In the genomic region with DNA sequence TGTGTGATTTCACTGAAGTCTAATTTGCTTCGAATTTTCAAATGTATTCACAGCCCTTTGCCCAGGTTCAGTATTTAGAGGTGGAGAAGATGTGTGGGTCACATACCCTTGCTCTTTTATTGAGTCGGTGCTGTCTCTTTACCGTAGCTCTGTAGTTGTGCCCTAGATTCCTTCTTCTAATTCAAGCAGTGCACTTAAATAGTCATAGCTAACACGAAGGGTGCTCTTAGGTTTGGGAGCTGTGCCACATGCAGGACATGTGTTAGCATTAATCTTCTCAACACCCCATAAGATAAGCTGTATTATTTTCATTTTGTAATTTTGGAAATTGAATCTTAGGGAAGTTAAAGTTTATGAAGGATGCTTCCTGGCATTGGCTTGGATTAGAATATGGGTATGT, we compare ENCODE assay signal across 24 cellular contexts.
DNase-seq lines count a peak whose midpoint lies in the region; ATAC-seq, FAIRE-seq and TF ChIP-seq lines count a peak whose summit lies in the region.
"Had no signal": no experiment of that assay in that cellular context is flagged by ENCODE, and none has a peak within 500 bp of the region (broad histone marks: within the 10 kb centered on the region; RNA-seq: fewer than 3 reads in every experiment).

No MANE protein-coding gene starts in this region.

- no peak for TF ChIP-seq EP300 in H1 (IDR thresholded peaks at IDR 0.05; ENCODE audit: borderline replicate concordance in 1 of 2, low read depth in 2 of 2, low read length in 2 of 2)

- H3K4me3 Mint-ChIP-seq in progenitor cell of endocrine pancreas (ENCODE audit: low read depth): no peak overlapping the region
- H3K4me3 Mint-ChIP-seq: CD4-positive, alpha-beta memory T cell; GM23338 had no signal

- H2BK12ac ChIP-seq in H1 (ENCODE audit: low read depth, low read length) (no peak overlapping the region), trophoblast cell (ENCODE audit: low read length) (peak overlapping the region; percentile 94)

- H2BK20ac ChIP-seq in H1 (ENCODE audit: low read length): no peak overlapping the region

- H3K18ac ChIP-seq in H1 (ENCODE audit: extremely low read depth, low read length) (no peak overlapping the region), trophoblast cell (ENCODE audit: low read length) (no peak overlapping the region)

- no peak for DNase-seq in H1 (ENCODE audit: low read depth in 1 of 2, low spot score in 2 of 2)
- no peak for DNase-seq in Right ventricle myocardium superior
- DNase-seq in right atrium auricular region (ENCODE audit: low spot score): no peak
- no peak for DNase-seq in trophoblast cell
- DNase-seq in A172 (ENCODE audit: low spot score): no peak
- no peak for DNase-seq in GM19239 (ENCODE audit: insufficient read length, low spot score)
- no peak for DNase-seq in progenitor cell of endocrine pancreas (ENCODE audit: low spot score, unreplicated experiment)
- DNase-seq: C1 segment of cervical spinal cord; CD4-positive, alpha-beta memory T cell; COR-L47; Karpas-422; NCI-H1092; NCI-H1436 treated with DMSO at 0.1 percent for 48 hours; NCI-H187 treated with DMSO at 0.1 percent for 48 hours; NCI-H2107; NCI-H524 treated with DMSO at 0.1 percent for 48 hours; NCI-H774; PC-3 had no signal

- H3K27me3 Mint-ChIP-seq in progenitor cell of endocrine pancreas: no peaks in the 10 kb centered on the region

- H3K4ac ChIP-seq in H1 (replicated peaks; ENCODE audit: insufficient read length, low read depth, low read length): no peak overlapping the region
- H3K4ac ChIP-seq in trophoblast cell (ENCODE audit: low read depth, low read length): no peak overlapping the region

- peaks cover 10% of the 10 kb centered on the region for H3K4me1 Mint-ChIP-seq in progenitor cell of endocrine pancreas (ENCODE audit: low read depth)

- H4K91ac ChIP-seq in H1 (replicated peaks; ENCODE audit: insufficient read length, low read length): no peak overlapping the region
- H4K91ac ChIP-seq in trophoblast cell (ENCODE audit: low read depth, low read length): no peak overlapping the region

- no peaks in the 10 kb centered on the region for H4K20me1 ChIP-seq in H1 (replicated peaks in 1 of 2; ENCODE audit: control insufficient read depth in 1 of 2, insufficient read depth in 2 of 2, low read length in 2 of 2)

- H3K9ac ChIP-seq in H1 (replicated peaks in 1 of 4; ENCODE audit: extremely low read depth in 1 of 4, low read depth in 3 of 4, low read length in 3 of 4) (no peak overlapping the region), trophoblast cell (ENCODE audit: low read length) (no peak overlapping the region)

- CTCF ChIA-PET in H1 (lab: Charles Lee; ENCODE audit: partially characterized antibody): interaction anchor here (1.2 to 1.7 kb wide), 5 partner anchors 17 to 583 kb away, joined by 3 to 6 read pairs (median 4); no protein-coding TSS in a partner anchor

- H3K36me3 ChIP-seq in H1 (ENCODE audit: control insufficient read depth in 2 of 4, insufficient read depth in 4 of 4, low read length in 3 of 4): no peaks in the 10 kb centered on the region
- H3K36me3 ChIP-seq in right atrium auricular region: no peaks in the 10 kb centered on the region
- H3K36me3 ChIP-seq in trophoblast cell (ENCODE audit: control insufficient read depth in 1 of 2, insufficient read depth in 2 of 2, low read length in 2 of 2): no peaks in the 10 kb centered on the region
- H3K36me3 ChIP-seq: HAP-1 had no signal

- H3K4me1 ChIP-seq in H1 (replicated peaks in 1 of 4; ENCODE audit: control insufficient read depth in 3 of 4, insufficient read depth in 4 of 4, low read length in 3 of 4): peaks cover 0 to 9% (median 3%) of the 10 kb centered on the region in 4 experiments; a peak in 3 of 7 replicates
- peaks cover 0 to 53% of the 10 kb centered on the region in 2 donors for H3K4me1 ChIP-seq in right atrium auricular region
- H3K4me1 ChIP-seq in trophoblast cell (ENCODE audit: control insufficient read depth in 1 of 2, insufficient read depth in 2 of 2, low read length in 2 of 2): peaks cover 3 to 9% of the 10 kb centered on the region in 2 experiments
- H3K4me1 ChIP-seq: HAP-1 had no signal

- intact Hi-C loops in Right ventricle myocardium superior (cut with DNase I): no loop called here

- no peaks in the 10 kb centered on the region for H3K23me2 ChIP-seq in H1 (ENCODE audit: low read depth, low read length)

- H3K9me3 ChIP-seq in H1 (ENCODE audit: insufficient read depth in 2 of 2, low read depth in 1 of 2, low read length in 1 of 2) (no peaks in the 10 kb centered on the region), right atrium auricular region (no peaks in the 10 kb centered on the region), trophoblast cell (ENCODE audit: insufficient read depth, low read depth, low read length) (no peaks in the 10 kb centered on the region)
- H3K9me3 ChIP-seq: A549, HAP-1 had no signal

- H3K27me3 ChIP-seq in H1 (replicated peaks in 1 of 4; ENCODE audit: control insufficient read depth in 3 of 4, extremely low read depth in 1 of 4, insufficient read depth in 3 of 4, low read length in 3 of 4): no peaks in the 10 kb centered on the region
- no peaks in the 10 kb centered on the region for H3K27me3 ChIP-seq in right atrium auricular region
- no peaks in the 10 kb centered on the region for H3K27me3 ChIP-seq in trophoblast cell (ENCODE audit: insufficient read depth, low read length)

- H2AK5ac ChIP-seq in H1 (ENCODE audit: low read depth, low read length) (no peak overlapping the region), trophoblast cell (ENCODE audit: low read length) (peak overlapping the region; percentile 46)

- no peak overlapping the region for H2BK5ac ChIP-seq in H1 (ENCODE audit: low read depth, low read length)
- no peak overlapping the region for H2BK5ac ChIP-seq in trophoblast cell (ENCODE audit: low read depth, low read length, poor library complexity)

- H3K23ac ChIP-seq in H1 (ENCODE audit: insufficient read length): no peak overlapping the region
- no peak overlapping the region for H3K23ac ChIP-seq in trophoblast cell (ENCODE audit: low read length)

- POLR2A ChIA-PET in H1 (lab: Charles Lee; ENCODE audit: partially characterized antibody): no interaction called here

- WGBS in H1 (ENCODE audit: extremely low coverage in 1 of 2, insufficient coverage in 1 of 2, insufficient read length in 1 of 2, insufficient replicate concordance in 2 of 2, low coverage in 1 of 2, low lambda C conversion rate in 2 of 2, missing lambda C conversion rate in 1 of 2), 2 experiments: 82% methylated on average over 4 of the region's 4 CpGs; no CpG with 5 or more reads in 1 of the 2 experiments
- WGBS in trophoblast cell (ENCODE audit: extremely low coverage, insufficient coverage, insufficient read length): no CpG with 5 or more reads among the region's 4 CpGs

- H3K4me3 ChIP-seq in H1 (ENCODE audit: extremely low read depth in 1 of 4, insufficient read depth in 2 of 4, low read depth in 3 of 4, low read length in 4 of 4): no peak overlapping the region
- no peak overlapping the region for H3K4me3 ChIP-seq in right atrium auricular region
- no peak overlapping the region for H3K4me3 ChIP-seq in trophoblast cell (ENCODE audit: low read depth, low read length)
- H3K4me3 ChIP-seq: A549, GM23338, HAP-1 had no signal

- no peak overlapping the region for H3K56ac ChIP-seq in H1 (replicated peaks; ENCODE audit: insufficient read length, low read depth, low read length)

- no peaks in the 10 kb centered on the region for H3K79me1 ChIP-seq in H1 (ENCODE audit: low read depth, low read length)
- peaks cover 14% of the 10 kb centered on the region for H3K79me1 ChIP-seq in trophoblast cell (ENCODE audit: low read length)

- 0 out of 2 replicates have a peak overlapping the region, but pooled peaks have one; percentile 31 for H2BK15ac ChIP-seq in H1 (ENCODE audit: low read length)

- H4K8ac ChIP-seq in H1 (ENCODE audit: extremely low read depth, insufficient read depth, low read length): no peak overlapping the region
- H4K8ac ChIP-seq in trophoblast cell (ENCODE audit: low read depth, low read length): no peak overlapping the region

- H3K14ac ChIP-seq in H1 (ENCODE audit: insufficient read length) (no peak overlapping the region), trophoblast cell (ENCODE audit: low read length) (no peak overlapping the region)

- H3K4me2 ChIP-seq in H1 (ENCODE audit: insufficient read depth in 1 of 2, low read depth in 2 of 2, low read length in 2 of 2) (no peak overlapping the region), trophoblast cell (ENCODE audit: low read length) (no peak overlapping the region)
- H3K4me2 ChIP-seq: A549, GM23338 had no signal

- FAIRE-seq in H1 (lab: Jason Lieb, UNC) (no peak), GM19239 (lab: Jason Lieb, UNC) (no peak)
- FAIRE-seq: A549, G401.6, HepG2 had no signal

- H3K27ac Mint-ChIP-seq in progenitor cell of endocrine pancreas: no peak overlapping the region
- H3K27ac Mint-ChIP-seq: CD4-positive, alpha-beta memory T cell; GM23338 had no signal

- H2AFZ ChIP-seq in H1 (ENCODE audit: low read length): no peak overlapping the region
- no peak overlapping the region for H2AFZ ChIP-seq in trophoblast cell (ENCODE audit: insufficient read depth, low read length, poor library complexity)
- H2AFZ ChIP-seq: GM23338 had no signal

- no peaks in the 10 kb centered on the region for H3K9me3 Mint-ChIP-seq in progenitor cell of endocrine pancreas (ENCODE audit: low read depth)
- H3K9me3 Mint-ChIP-seq: CD4-positive, alpha-beta memory T cell; GM23338 had no signal

- H3K27ac ChIP-seq in H1 (ENCODE audit: low read depth, low read length) (no peak overlapping the region), right atrium auricular region (peak overlapping the region; percentile 37 to 42), trophoblast cell (ENCODE audit: low read depth, low read length) (no peak overlapping the region)

- no peaks in the 10 kb centered on the region for H3K36me3 Mint-ChIP-seq in progenitor cell of endocrine pancreas (ENCODE audit: insufficient read depth)
- H3K36me3 Mint-ChIP-seq: CD4-positive, alpha-beta memory T cell had no signal

- ATAC-seq in Right ventricle myocardium superior (ENCODE audit: poor library complexity) (peak; percentile 70), HG03342 (IDR thresholded peaks at IDR 0.05; ENCODE audit: unreplicated experiment) (no peak)
- ATAC-seq: A549, GM23338, HepG2, PC-3 had no signal

- TF ChIP-seq POLR2A in H1 (IDR thresholded peaks at IDR 0.05; ENCODE audit: control extremely low read depth in 1 of 2, low read depth in 2 of 2, low read length in 2 of 2): no peak

- H2BK120ac ChIP-seq in H1 (replicated peaks; ENCODE audit: low read depth, low read length) (no peak overlapping the region), trophoblast cell (ENCODE audit: insufficient read depth, low read length, poor library complexity) (peak overlapping the region; percentile 51)

- no peak overlapping the region for H4K5ac ChIP-seq in H1 (ENCODE audit: insufficient read length, low read depth, low read length)

- no peak for TF ChIP-seq RAD21 in H1 (IDR thresholded peaks at IDR 0.05 in 1 of 2, conservative IDR thresholded peaks at IDR 0.05 in 1 of 2; ENCODE audit: low read depth in 2 of 2, low read length in 2 of 2)

- TF ChIP-seq CTCF in H1 (IDR thresholded peaks at IDR 0.05; ENCODE audit: control extremely low read depth in 1 of 3, insufficient read depth in 1 of 3, low read depth in 1 of 3, low read length in 3 of 3) (no peak), right atrium auricular region (IDR thresholded peaks at IDR 0.05) (no peak), progenitor cell of endocrine pancreas (IDR thresholded peaks at IDR 0.05; ENCODE audit: unreplicated experiment) (no peak)

- no peak overlapping the region for H4K12ac ChIP-seq in trophoblast cell (ENCODE audit: low read depth, low read length)

- H3K79me2 ChIP-seq in H1 (ENCODE audit: control insufficient read depth in 1 of 2, insufficient read depth in 2 of 2, low read length in 2 of 2) (no peaks in the 10 kb centered on the region), trophoblast cell (ENCODE audit: control insufficient read depth, insufficient read depth, low read length, poor library complexity) (no peaks in the 10 kb centered on the region)

Comparison
In these comparisons a context has a peak if more than half of its experiments do, and no peak if none do; other contexts are left out.
1. H3K27ac ChIP-seq: peak in right atrium auricular region (2 of 2); none in H1 (single experiment) and trophoblast cell (single experiment).